In the genomic region with DNA sequence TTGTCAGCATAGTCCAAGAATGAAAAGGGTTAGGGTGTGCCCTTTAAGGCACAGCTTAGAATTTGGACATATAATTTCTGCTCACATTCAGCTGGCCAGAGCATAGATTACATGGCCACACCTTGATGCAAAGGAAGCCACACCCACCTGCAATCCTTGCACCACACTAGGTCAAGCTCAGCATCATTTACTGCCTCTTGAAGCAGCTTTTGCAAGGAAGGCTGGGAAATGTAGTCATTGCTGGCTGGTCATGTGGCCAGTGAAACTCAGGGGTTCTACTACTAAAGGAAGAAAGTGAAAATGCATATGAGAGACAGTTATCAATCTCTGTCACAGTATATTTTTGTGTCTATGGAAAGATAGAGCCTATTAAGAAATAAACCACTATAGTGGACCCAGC, we compare ENCODE assay signal across 17 cellular contexts.
"Had no signal": no experiment of that assay in that cellular context is flagged by ENCODE, and none has a peak within 500 bp of the region (broad histone marks: within the 10 kb centered on the region; RNA-seq: fewer than 3 reads in every experiment).

No MANE protein-coding gene starts in this region.

- H3K4me1 ChIP-seq: uterus had no signal

- DNase-seq: activated CD4-positive, alpha-beta T cell treated with anti-CD3 and anti-CD28 coated beads for 1 hour; activated CD4-positive, alpha-beta T cell treated with anti-CD3 and anti-CD28 coated beads, Interleukin-2, amount 50 U/mL, for 4 hours; activated naive CD4-positive, alpha-beta T cell treated with Interleukin-2 at 50 U/mL for 16 hours; hippocampal formation; left ventricle myocardium superior; nucleus accumbens; posterior cingulate gyrus; stimulated activated CD4-positive, alpha-beta T cell treated with anti-CD3 and anti-CD28 coated beads, Interleukin-15, amount 100 ng/mL, for 24 hours; stimulated activated CD4-positive, alpha-beta T cell treated with anti-CD3 and anti-CD28 coated beads, Interleukin-4, amount 100 ng/mL, for 1 hour; stimulated activated naive B cell treated with anti-CD40 and anti-IgM and Interleukin-4, amounts not matched to agents 10 μg/mL and 1 μg/mL and 100 μg/mL, for 72 hours; T1000; thyroid gland; uterus had no signal

- H3K4me3 Mint-ChIP-seq: activated T-helper 17 cell treated with anti-CD3 and anti-CD28 coated beads, Interleukin-2, amount 50 U/mL, for 72 hours; nephron; stimulated activated naive B cell treated with anti-CD40 and anti-IgM and Interleukin-4, amounts not matched to agents 10 μg/mL and 1 μg/mL and 100 μg/mL, for 72 hours had no signal

- H3K9me3 Mint-ChIP-seq: nephron had no signal

- H3K27ac Mint-ChIP-seq: activated T-helper 17 cell treated with anti-CD3 and anti-CD28 coated beads, Interleukin-2, amount 50 U/mL, for 72 hours; stimulated activated naive B cell treated with anti-CD40 and anti-IgM and Interleukin-4, amounts not matched to agents 10 μg/mL and 1 μg/mL and 100 μg/mL, for 72 hours had no signal

- ATAC-seq: activated T-helper 17 cell treated with anti-CD3 and anti-CD28 coated beads, Interleukin-2, amount 50 U/mL, for 72 hours; left ventricle myocardium superior; stimulated activated naive B cell treated with anti-CD40 and anti-IgM and Interleukin-4, amounts not matched to agents 10 μg/mL and 1 μg/mL and 100 μg/mL, for 72 hours had no signal

- H3K9me3 ChIP-seq: thyroid gland, uterus had no signal

- FAIRE-seq: astrocyte had no signal

- H3K27ac ChIP-seq: cardiac muscle cell, thyroid gland, uterus had no signal

- H3K27me3 ChIP-seq: cardiac muscle cell, thyroid gland, uterus had no signal

- H3K4me1 Mint-ChIP-seq: activated T-helper 17 cell treated with anti-CD3 and anti-CD28 coated beads, Interleukin-2, amount 50 U/mL, for 72 hours; stimulated activated naive B cell treated with anti-CD40 and anti-IgM and Interleukin-4, amounts not matched to agents 10 μg/mL and 1 μg/mL and 100 μg/mL, for 72 hours had no signal

- H3K36me3 Mint-ChIP-seq: stimulated activated naive B cell treated with anti-CD40 and anti-IgM and Interleukin-4, amounts not matched to agents 10 μg/mL and 1 μg/mL and 100 μg/mL, for 72 hours had no signal

- H3K4me3 ChIP-seq: cardiac muscle cell, thyroid gland, uterus had no signal

- H3K36me3 ChIP-seq: cardiac muscle cell, thyroid gland, uterus had no signal
